ENCODE assay signal across 7 cellular contexts in genomic region chr5:785181-785705, GRCh38. TPM values are rescaled to one million over a fixed set of nuclear protein-coding genes. Genes with fewer than 3 reads are reported as not detected.
DNase-seq lines count a peak whose midpoint lies in the region; ATAC-seq and TF ChIP-seq lines count a peak whose summit lies in the region.
"Not testable (repeated sequence)": the region's sequence is repeated elsewhere in the genome, so short reads cannot be mapped to it uniquely, and the experiment has no call there.

No MANE protein-coding gene starts in this region.

- peak overlapping the region; percentile 64 for H3K4me3 Mint-ChIP-seq in activated CD8-positive, alpha-beta T cell treated with anti-CD3 and anti-CD28 coated beads for 36 hours

- not testable (repeated sequence) for H3K27me3 ChIP-seq in effector memory CD4-positive, alpha-beta T cell (replicated peaks; ENCODE audit: control insufficient read depth, insufficient read depth, low read length, poor library complexity, severe bottlenecking)
- peaks cover 17% of the 10 kb centered on the region for H3K27me3 ChIP-seq in kidney epithelial cell (ENCODE audit: control insufficient read depth, insufficient read depth, low read length)

- ATAC-seq in GM18867 (IDR thresholded peaks at IDR 0.05; ENCODE audit: unreplicated experiment) (peak; percentile 17), HG02852 (IDR thresholded peaks at IDR 0.05; ENCODE audit: unreplicated experiment) (peak; percentile 23)
- ATAC-seq in activated CD8-positive, alpha-beta T cell treated with anti-CD3 and anti-CD28 coated beads for 36 hours, result peak; percentile 28

- H3K4me1 ChIP-seq in effector memory CD4-positive, alpha-beta T cell (ENCODE audit: control insufficient read depth, insufficient read depth, low read length, poor library complexity, severe bottlenecking), result not testable (repeated sequence)

- H3K27me3 Mint-ChIP-seq in activated CD8-positive, alpha-beta T cell treated with anti-CD3 and anti-CD28 coated beads for 36 hours, result not testable (repeated sequence)

- H3K36me3 ChIP-seq in effector memory CD4-positive, alpha-beta T cell (ENCODE audit: control insufficient read depth, insufficient read depth, low read length); kidney epithelial cell (ENCODE audit: control insufficient read depth, insufficient read depth, low read length): not testable (repeated sequence)

- not testable (repeated sequence) for H3K27ac Mint-ChIP-seq in activated CD8-positive, alpha-beta T cell treated with anti-CD3 and anti-CD28 coated beads for 36 hours

- DNase-seq in NCI-H1417 (lab: John Stamatoyannopoulos, UW) (peak; percentile 12 to 70 (median 39)), retina (peak; percentile 69)
- not testable (repeated sequence) for DNase-seq in activated CD8-positive, alpha-beta T cell treated with anti-CD3 and anti-CD28 coated beads for 36 hours; effector memory CD4-positive, alpha-beta T cell; kidney epithelial cell (ENCODE audit: low read depth)

- not testable (repeated sequence) for H3K9me3 ChIP-seq in effector memory CD4-positive, alpha-beta T cell (ENCODE audit: control insufficient read depth, low read length)

- H3K4me3 ChIP-seq in effector memory CD4-positive, alpha-beta T cell (ENCODE audit: insufficient read depth, low read depth, low read length, poor library complexity, severe bottlenecking), result peak overlapping the region; percentile 65
- H3K4me3 ChIP-seq in kidney epithelial cell (ENCODE audit: low read depth, low read length), result peak overlapping the region; percentile 37

- not testable (repeated sequence) for H3K27ac ChIP-seq in effector memory CD4-positive, alpha-beta T cell (ENCODE audit: insufficient read depth, low read length, poor library complexity, severe bottlenecking)

- H3K9me3 Mint-ChIP-seq in activated CD8-positive, alpha-beta T cell treated with anti-CD3 and anti-CD28 coated beads for 36 hours, result not testable (repeated sequence)

- intact Hi-C loops in activated CD8-positive, alpha-beta T cell treated with anti-CD3 and anti-CD28 coated beads for 36 hours (cut with micrococcal nuclease), result not testable (repeated sequence)

- H3K36me3 Mint-ChIP-seq in activated CD8-positive, alpha-beta T cell treated with anti-CD3 and anti-CD28 coated beads for 36 hours (ENCODE audit: low read depth), result not testable (repeated sequence)

- TF ChIP-seq CTCF in activated CD8-positive, alpha-beta T cell treated with anti-CD3 and anti-CD28 coated beads for 36 hours (IDR thresholded peaks at IDR 0.05); kidney epithelial cell (IDR thresholded peaks at IDR 0.05; ENCODE audit: insufficient read depth, low read length, poor library complexity, severe bottlenecking): not testable (repeated sequence)

- POLR2A ChIA-PET in activated CD8-positive, alpha-beta T cell treated with anti-CD3 and anti-CD28 coated beads for 36 hours (lab: Charles Lee), result not testable (repeated sequence)

- CTCF ChIA-PET in activated CD8-positive, alpha-beta T cell treated with anti-CD3 and anti-CD28 coated beads for 36 hours (lab: Charles Lee), result not testable (repeated sequence)

- H3K4me1 Mint-ChIP-seq in activated CD8-positive, alpha-beta T cell treated with anti-CD3 and anti-CD28 coated beads for 36 hours (ENCODE audit: low read depth), result not testable (repeated sequence)

RNA-seq across cellular contexts. Expression of gene ZDHHC11B, which starts 0.7 kb away (rescaled TPM):
- total RNA-seq in activated CD8-positive, alpha-beta T cell treated with anti-CD3 and anti-CD28 coated beads for 36 hours, result under 1 TPM in 1 of 2 experiments, not detected in 1; 0.59 TPM
- total RNA-seq in kidney epithelial cell, result 0.25 and 0.55 TPM in 2 replicates
